20 cellular contexts compared by ENCODE assay signal in genomic region chr3:30263921-30264313, GRCh38.
DNase-seq lines count a peak whose midpoint lies in the region; ATAC-seq and TF ChIP-seq lines count a peak whose summit lies in the region.
"Had no signal": no experiment of that assay in that cellular context is flagged by ENCODE, and none has a peak within 500 bp of the region (broad histone marks: within the 10 kb centered on the region; RNA-seq: fewer than 3 reads in every experiment).

No MANE protein-coding gene starts in this region.

- H3K4me2 ChIP-seq in osteoblast (ENCODE audit: insufficient read depth, low read length), result no peak overlapping the region
- H3K4me2 ChIP-seq: KMS-11 had no signal

- TF ChIP-seq CTCF in GM10266 (IDR thresholded peaks at IDR 0.05; ENCODE audit: control insufficient read depth, insufficient read depth, low read depth, missing control alignments), result peak; percentile 13
- no peak for TF ChIP-seq CTCF in osteoblast (IDR thresholded peaks at IDR 0.05; ENCODE audit: extremely low read depth, low read depth, low read length)
- TF ChIP-seq CTCF in nephron progenitor cell (IDR thresholded peaks at IDR 0.05), result no peak

- H3K79me2 ChIP-seq in osteoblast (ENCODE audit: insufficient read depth, low read length), result no peaks in the 10 kb centered on the region

- H3K27ac Mint-ChIP-seq in activated naive CD4-positive, alpha-beta T cell treated with anti-CD3 and anti-CD28 coated beads for 36 hours, result peak overlapping the region; percentile 4
- H3K27ac Mint-ChIP-seq in activated naive CD4-positive, alpha-beta T cell treated with anti-CD3 and anti-CD28 coated beads, Interleukin-2, amount 50 U/mL, for 72 hours, result peak overlapping the region in 1 of 2 donors; percentile 63
- no peak overlapping the region for H3K27ac Mint-ChIP-seq in nephron progenitor cell
- H3K27ac Mint-ChIP-seq: activated T-helper 2 cell treated with anti-CD3 and anti-CD28 coated beads, Interferon-gamma antibody, Interleukin-2, Interleukin-4, amounts not matched to agents 10 μg/mL and 5 μg/mL and 100 μg/mL, durations not matched to agents 14 hours and 24 hours and 36 hours; natural killer cell; progenitor cell of endocrine pancreas had no signal

- CTCF ChIA-PET in activated naive CD4-positive, alpha-beta T cell treated with anti-CD3 and anti-CD28 coated beads for 36 hours (lab: Charles Lee), result interaction anchor here (0.6 to 1.3 kb wide), 6 partner anchors 12 to 868 kb away, joined by 3 to 4 read pairs (median 3); no protein-coding TSS in a partner anchor

- H3K4me3 Mint-ChIP-seq in activated naive CD4-positive, alpha-beta T cell treated with anti-CD3 and anti-CD28 coated beads for 36 hours, result no peak overlapping the region
- no peak overlapping the region for H3K4me3 Mint-ChIP-seq in nephron progenitor cell
- H3K4me3 Mint-ChIP-seq: natural killer cell had no signal

- no peak overlapping the region for H3K4me3 ChIP-seq in osteoblast (ENCODE audit: insufficient read depth, low read length)
- H3K4me3 ChIP-seq: spleen, stomach had no signal

- no peaks in the 10 kb centered on the region for H3K27me3 ChIP-seq in osteoblast (ENCODE audit: insufficient read depth, low read length)
- H3K27me3 ChIP-seq: spleen, stomach had no signal

- peaks cover 4% of the 10 kb centered on the region for H3K36me3 Mint-ChIP-seq in activated naive CD4-positive, alpha-beta T cell treated with anti-CD3 and anti-CD28 coated beads for 36 hours (ENCODE audit: low read depth)
- peaks cover 16 to 25% of the 10 kb centered on the region in 2 donors for H3K36me3 Mint-ChIP-seq in activated naive CD4-positive, alpha-beta T cell treated with anti-CD3 and anti-CD28 coated beads, Interleukin-2, amount 50 U/mL, for 72 hours
- peaks cover 17% of the 10 kb centered on the region for H3K36me3 Mint-ChIP-seq in nephron progenitor cell (ENCODE audit: low read depth)

- no peaks in the 10 kb centered on the region for H3K27me3 Mint-ChIP-seq in activated naive CD4-positive, alpha-beta T cell treated with anti-CD3 and anti-CD28 coated beads for 36 hours (ENCODE audit: low read depth)
- peaks cover 7% of the 10 kb centered on the region for H3K27me3 Mint-ChIP-seq in nephron progenitor cell (ENCODE audit: low read depth, poor library complexity)
- H3K27me3 Mint-ChIP-seq: progenitor cell of endocrine pancreas had no signal

- H3K36me3 ChIP-seq in osteoblast (ENCODE audit: insufficient read depth, low read length), result no peaks in the 10 kb centered on the region
- H3K36me3 ChIP-seq: spleen, stomach had no signal

- DNase-seq in activated naive CD4-positive, alpha-beta T cell treated with anti-CD3 and anti-CD28 coated beads for 36 hours, result no peak
- no peak for DNase-seq in activated naive CD4-positive, alpha-beta T cell treated with anti-CD3 and anti-CD28 coated beads, Interleukin-2, amount 50 U/mL, for 72 hours (ENCODE audit: low spot score in 2 of 2)
- DNase-seq in GM10266 (ENCODE audit: extremely low spot score) (no peak), OCI-M1 (lab: John Stamatoyannopoulos, UW) (peak; percentile 30), osteoblast (ENCODE audit: insufficient read length, low spot score, missing footprints) (no peak), KG1 (lab: John Stamatoyannopoulos, UW) (no peak), nephron progenitor cell (no peak)
- DNase-seq: anterior cingulate cortex, EL, natural killer cell, NCI-H1417 treated with DMSO at 0.1 percent for 48 hours, NCI-H2171 treated with DMSO at 0.1 percent for 48 hours, NCI-H748 treated with DMSO at 0.1 percent for 48 hours, RPMI8226, spleen, stomach had no signal

- ATAC-seq in activated naive CD4-positive, alpha-beta T cell treated with anti-CD3 and anti-CD28 coated beads, Interleukin-2, amount 50 U/mL, for 72 hours, result no peak
- no peak for ATAC-seq in HG03095 (IDR thresholded peaks at IDR 0.05; ENCODE audit: unreplicated experiment)
- ATAC-seq: natural killer cell had no signal

- peaks cover 19% of the 10 kb centered on the region for H3K4me1 Mint-ChIP-seq in activated naive CD4-positive, alpha-beta T cell treated with anti-CD3 and anti-CD28 coated beads for 36 hours (ENCODE audit: low read depth)
- H3K4me1 Mint-ChIP-seq in nephron progenitor cell, result peaks cover 35% of the 10 kb centered on the region
- H3K4me1 Mint-ChIP-seq: natural killer cell had no signal

- H3K27ac ChIP-seq in osteoblast (ENCODE audit: low read depth, low read length), result no peak overlapping the region
- H3K27ac ChIP-seq: KMS-11, stomach had no signal

- H3K9me3 ChIP-seq in osteoblast (ENCODE audit: low read depth, low read length), result no peaks in the 10 kb centered on the region
- H3K9me3 ChIP-seq: stomach had no signal

- intact Hi-C loops in activated naive CD4-positive, alpha-beta T cell treated with anti-CD3 and anti-CD28 coated beads for 36 hours (cut with micrococcal nuclease), result no loop called here

- peaks cover 31% of the 10 kb centered on the region for H3K4me1 ChIP-seq in osteoblast (ENCODE audit: insufficient read depth, low read length)

- H2AFZ ChIP-seq in osteoblast (ENCODE audit: low read length), result peak overlapping the region; percentile 66

- H3K9me3 Mint-ChIP-seq in activated naive CD4-positive, alpha-beta T cell treated with anti-CD3 and anti-CD28 coated beads for 36 hours, result peaks cover 8% of the 10 kb centered on the region
- peaks cover 8 to 15% of the 10 kb centered on the region in 2 donors for H3K9me3 Mint-ChIP-seq in activated naive CD4-positive, alpha-beta T cell treated with anti-CD3 and anti-CD28 coated beads, Interleukin-2, amount 50 U/mL, for 72 hours
- peaks cover 26% of the 10 kb centered on the region for H3K9me3 Mint-ChIP-seq in nephron progenitor cell

- no peaks in the 10 kb centered on the region for H4K20me1 ChIP-seq in osteoblast (ENCODE audit: insufficient read depth, low read length)
